ENCODE assay signal across 17 cellular contexts in the genomic region with DNA sequence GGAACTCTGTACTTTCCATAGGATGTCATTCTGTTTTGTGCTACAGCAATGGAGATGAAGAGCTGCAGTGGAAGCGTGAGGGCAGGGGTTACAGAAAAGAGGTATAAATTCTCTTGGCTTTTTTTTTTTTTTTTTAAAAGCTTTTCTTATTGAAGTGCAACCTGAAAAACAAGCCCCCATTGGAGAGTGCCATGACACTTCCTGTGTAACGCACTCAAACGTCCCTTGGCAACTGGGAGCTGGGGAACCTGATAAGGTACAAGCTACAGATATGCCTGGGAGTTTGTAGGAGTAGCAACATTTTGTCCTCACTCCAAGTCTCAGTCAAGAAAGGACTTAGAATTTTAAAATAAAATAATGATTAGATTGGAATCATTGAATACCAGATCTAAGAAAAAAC.
"Had no signal": no experiment of that assay in that cellular context is flagged by ENCODE, and none has a peak within 500 bp of the region (broad histone marks: within the 10 kb centered on the region; RNA-seq: fewer than 3 reads in every experiment).

No MANE protein-coding gene starts in this region.

- H3K36me3 ChIP-seq: prostate gland, stomach, upper lobe of right lung had no signal

- H3K4me1 ChIP-seq: testis had no signal

- H3K27ac ChIP-seq: prostate gland, stomach, testis, upper lobe of right lung, VCaP had no signal

- H3K4me2 ChIP-seq: smooth muscle cell had no signal

- H3K27me3 ChIP-seq: stomach, testis, upper lobe of right lung had no signal

- DNase-seq: activated CD4-positive, alpha-beta memory T cell treated with anti-CD3 and anti-CD28 coated beads for 36 hours; activated CD4-positive, alpha-beta T cell treated with anti-CD3 and anti-CD28 coated beads for 1 hour; activated CD8-positive, alpha-beta memory T cell treated with anti-CD3 and anti-CD28 coated beads, Interleukin-2, amount 10 ng/mL, durations not matched to agents 7 days and 5 days; activated naive CD4-positive, alpha-beta T cell treated with anti-CD3 and anti-CD28 coated beads, Interleukin-2, amount 10 ng/mL, durations not matched to agents 7 days and 5 days; activated T-cell treated with anti-CD3 and anti-CD28 coated beads, Interleukin-2, amount 50 U/mL, for 24 hours; effector memory CD4-positive, alpha-beta T cell; foreskin fibroblast; hippocampal formation; kidney glomerular epithelial cell; nephron progenitor cell; right cardiac atrium; stomach; testis; upper lobe of right lung had no signal

- ATAC-seq: activated CD8-positive, alpha-beta memory T cell treated with anti-CD3 and anti-CD28 coated beads, Interleukin-2, amount 10 ng/mL, durations not matched to agents 7 days and 5 days; right cardiac atrium; upper lobe of right lung had no signal

- H3K9me3 ChIP-seq: prostate gland, stomach, testis, upper lobe of right lung had no signal

- H3K4me3 ChIP-seq: prostate gland, smooth muscle cell, stomach, testis, upper lobe of right lung had no signal
